Comparison of ENCODE assay signal across 9 cellular contexts in the genomic region with DNA sequence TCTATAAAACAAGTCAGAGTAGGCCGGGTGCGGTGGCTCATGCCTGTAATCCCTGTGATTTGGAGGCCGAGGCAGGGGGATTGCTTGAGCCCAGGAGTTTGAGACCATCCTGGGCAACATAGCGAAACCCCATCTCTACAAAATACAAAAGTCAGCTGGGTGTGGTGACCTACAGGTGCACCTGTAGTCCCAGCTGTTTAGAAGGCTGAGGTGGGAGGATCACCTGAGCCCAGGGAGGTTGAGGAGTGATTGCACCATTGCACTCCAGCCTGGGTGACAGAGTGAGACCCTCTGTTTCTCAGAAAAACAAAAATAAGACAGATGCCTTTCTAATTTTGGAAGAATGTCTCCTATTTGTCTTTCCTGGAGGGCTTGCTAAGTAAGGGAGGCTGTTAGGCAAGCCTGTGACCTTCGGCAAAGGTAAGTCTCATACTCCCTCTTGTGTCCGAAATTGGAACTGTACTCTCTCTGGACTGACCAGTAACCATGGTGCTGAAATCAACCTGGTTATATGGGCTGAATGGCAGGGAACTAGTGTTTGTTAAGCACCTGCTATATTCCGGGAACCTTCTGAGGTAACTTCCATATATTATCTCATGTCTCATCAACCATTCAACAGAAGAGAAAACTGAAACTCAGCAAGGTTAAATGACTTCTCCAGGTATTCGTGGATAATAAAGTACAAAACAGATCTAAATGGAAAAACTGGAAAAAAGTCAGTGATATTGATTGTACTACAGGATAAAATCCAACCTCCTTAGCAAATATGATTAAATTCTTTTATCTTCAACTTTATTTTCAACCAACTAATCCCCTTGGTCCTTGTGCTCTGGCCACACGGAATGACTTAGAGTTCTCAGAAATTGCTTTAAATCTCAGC. TPM values are rescaled to one million over a fixed set of nuclear protein-coding genes. Genes with fewer than 3 reads are reported as not detected.
A peak's percentile ranks its signal among the peaks of the same experiment; 100 is the strongest.
DNase-seq lines count a peak whose midpoint lies in the region; ATAC-seq and TF ChIP-seq lines count a peak whose summit lies in the region.
"Had no signal": no experiment of that assay in that cellular context is flagged by ENCODE, and none has a peak within 500 bp of the region (broad histone marks: within the 10 kb centered on the region; RNA-seq: fewer than 3 reads in every experiment).

No MANE protein-coding gene starts in this region.

- no peak overlapping the region for H3K27ac ChIP-seq in DND-41 (ENCODE audit: low read length)
- no peak overlapping the region for H3K27ac ChIP-seq in OCI-LY7 (ENCODE audit: low read depth, low read length, poor library complexity, severe bottlenecking)
- no peak overlapping the region for H3K27ac ChIP-seq in cardiac muscle cell
- no peak overlapping the region for H3K27ac ChIP-seq in psoas muscle

- H3K9me2 ChIP-seq in OCI-LY7 (ENCODE audit: insufficient read depth, low read length), result no peaks in the 10 kb centered on the region

- BruUV-seq in OCI-LY7 (replicated peaks; lab: Mats Ljungman, UMichigan), result no TSS peak

- no peaks in the 10 kb centered on the region for H3K9me3 Mint-ChIP-seq in activated naive CD4-positive, alpha-beta T cell treated with anti-CD3 and anti-CD28 coated beads, Interleukin-2, amount 50 U/mL, for 72 hours
- H3K9me3 Mint-ChIP-seq: dendritic cell treated with granulocyte-macrophage colony-stimulating factor and Interleukin-4, amounts not matched to agents 40 ng/mL and 50 ng/mL, for 4 days had no signal

- H3K9ac ChIP-seq in DND-41 (ENCODE audit: low read depth, low read length), result no peak overlapping the region

- ATAC-seq in DND-41 (ENCODE audit: insufficient read depth, low read depth) (peak; percentile 98), GM21576 (IDR thresholded peaks at IDR 0.05; ENCODE audit: unreplicated experiment) (peak; percentile 56), psoas muscle (peak; percentile 93 to 97 (median 95)), HG02938 (IDR thresholded peaks at IDR 0.05; ENCODE audit: unreplicated experiment) (no peak)
- peak; percentile 88 to 95 for ATAC-seq in activated naive CD4-positive, alpha-beta T cell treated with anti-CD3 and anti-CD28 coated beads, Interleukin-2, amount 50 U/mL, for 72 hours

- CTCF ChIA-PET in OCI-LY7 (lab: Charles Lee; ENCODE audit: unreplicated experiment), result interaction anchor here (0.6 to 1.0 kb wide), 2 partner anchors 105 to 159 kb away, joined by 3 read pairs; no protein-coding TSS in a partner anchor

- no peaks in the 10 kb centered on the region for H3K36me3 ChIP-seq in DND-41 (ENCODE audit: insufficient read depth, low read length)
- H3K36me3 ChIP-seq in OCI-LY7 (ENCODE audit: insufficient read depth, low read length), result no peaks in the 10 kb centered on the region
- H3K36me3 ChIP-seq in cardiac muscle cell, result no peaks in the 10 kb centered on the region
- H3K36me3 ChIP-seq in psoas muscle (ENCODE audit: insufficient read depth in 1 of 2, low read depth in 1 of 2), result no peaks in the 10 kb centered on the region

- POLR2A ChIA-PET in OCI-LY7 (lab: Charles Lee), result no interaction called here

- peak; percentile 69 for DNase-seq in DND-41
- DNase-seq in OCI-LY7 (ENCODE audit: low spot score), result peak; percentile 86
- DNase-seq in activated naive CD4-positive, alpha-beta T cell treated with anti-CD3 and anti-CD28 coated beads, Interleukin-2, amount 50 U/mL, for 72 hours (ENCODE audit: low spot score in 2 of 2), result peak in 1 of 2 donors; percentile 87
- DNase-seq in cardiac muscle cell (ENCODE audit: low read depth in 1 of 2, low spot score in 1 of 2), result peak; percentile 93 to 94
- DNase-seq in psoas muscle, result no peak

- TF ChIP-seq CTCF in DND-41 (IDR thresholded peaks at IDR 0.05; ENCODE audit: borderline replicate concordance, extremely low read depth, low read length, poor library complexity, severe bottlenecking), result peak; percentile 98
- peak; percentile 89 for TF ChIP-seq CTCF in LNCAP (IDR thresholded peaks at IDR 0.05)
- TF ChIP-seq CTCF in OCI-LY7 (conservative IDR thresholded peaks at IDR 0.05; ENCODE audit: low read length), result peak; percentile 96
- TF ChIP-seq CTCF in cardiac muscle cell (IDR thresholded peaks at IDR 0.05; ENCODE audit: low read depth, low read length), result peak; percentile 88
- TF ChIP-seq CTCF in psoas muscle (IDR thresholded peaks at IDR 0.05), result peak; percentile 93

- H3K27me3 ChIP-seq in DND-41 (ENCODE audit: insufficient read depth, low read length, poor library complexity), result peaks cover 2% of the 10 kb centered on the region
- H3K27me3 ChIP-seq in cardiac muscle cell, result no peaks in the 10 kb centered on the region
- H3K27me3 ChIP-seq in psoas muscle (ENCODE audit: insufficient read depth in 3 of 3, low read length in 2 of 3), result peaks cover 0 to 6% (median 2%) of the 10 kb centered on the region in 3 donors

- H3K79me2 ChIP-seq in DND-41 (ENCODE audit: insufficient read depth, low read length) (no peaks in the 10 kb centered on the region), OCI-LY7 (ENCODE audit: insufficient read depth, low read depth, low read length) (no peaks in the 10 kb centered on the region)

- no peak overlapping the region for H2AFZ ChIP-seq in DND-41 (ENCODE audit: low read depth, low read length)
- no peak overlapping the region for H2AFZ ChIP-seq in OCI-LY7 (ENCODE audit: low read length)

- H3K9me3 ChIP-seq in DND-41 (ENCODE audit: insufficient read depth, low read length, severe bottlenecking) (no peaks in the 10 kb centered on the region), OCI-LY7 (ENCODE audit: low read length) (no peaks in the 10 kb centered on the region), cardiac muscle cell (ENCODE audit: low read depth) (no peaks in the 10 kb centered on the region), psoas muscle (no peaks in the 10 kb centered on the region)

- intact Hi-C loops in OCI-LY7 (cut with micrococcal nuclease; ENCODE audit: unreplicated experiment) (loop anchor here (1.0 to 5.0 kb wide), 2 partner anchors 105 to 195 kb away; no protein-coding TSS in a partner anchor), psoas muscle (cut with DNase I) (loop anchor here (1.0 to 5.0 kb wide), 2 partner anchors 105 kb away; no protein-coding TSS in a partner anchor)

- H3K4me2 ChIP-seq in DND-41 (ENCODE audit: insufficient read depth, low read length), result no peak overlapping the region
- no peak overlapping the region for H3K4me2 ChIP-seq in OCI-LY7 (ENCODE audit: low read length)

- H4K20me1 ChIP-seq in DND-41 (ENCODE audit: insufficient read depth, low read length) (no peaks in the 10 kb centered on the region), OCI-LY7 (ENCODE audit: insufficient read depth, low read length) (no peaks in the 10 kb centered on the region)

- H3K4me3 ChIP-seq in DND-41 (ENCODE audit: low read depth in 1 of 2, low read length in 2 of 2) (no peak overlapping the region), OCI-LY7 (ENCODE audit: low read depth, low read length, poor library complexity, severe bottlenecking) (no peak overlapping the region), cardiac muscle cell (no peak overlapping the region), psoas muscle (no peak overlapping the region)

- 51 to 52% (median 52%) methylated on average over 9 of the region's 9 CpGs for WGBS in psoas muscle, 3 donors

- no peaks in the 10 kb centered on the region for H3K4me1 ChIP-seq in DND-41 (ENCODE audit: insufficient read depth, low read length)
- H3K4me1 ChIP-seq in OCI-LY7 (ENCODE audit: insufficient read depth, low read length, poor library complexity, severe bottlenecking), result no peaks in the 10 kb centered on the region
- no peaks in the 10 kb centered on the region for H3K4me1 ChIP-seq in cardiac muscle cell (ENCODE audit: low read depth)
- H3K4me1 ChIP-seq in psoas muscle, result no peaks in the 10 kb centered on the region

- H3K27ac Mint-ChIP-seq in activated naive CD4-positive, alpha-beta T cell treated with anti-CD3 and anti-CD28 coated beads, Interleukin-2, amount 50 U/mL, for 72 hours, result no peak overlapping the region
- H3K27ac Mint-ChIP-seq: dendritic cell treated with granulocyte-macrophage colony-stimulating factor and Interleukin-4, amounts not matched to agents 40 ng/mL and 50 ng/mL, for 4 days had no signal

- no peaks in the 10 kb centered on the region for H3K36me3 Mint-ChIP-seq in activated naive CD4-positive, alpha-beta T cell treated with anti-CD3 and anti-CD28 coated beads, Interleukin-2, amount 50 U/mL, for 72 hours

RNA-seq across cellular contexts. Expression of gene RAB3B, which starts 11.8 kb away (rescaled TPM):
- 0.03 and 0.05 TPM in 2 replicates for total RNA-seq in OCI-LY7 (2014; rRNA removed; shearing (Covaris generic))
- total RNA-seq in OCI-LY7 (2022) (not detected in 2 replicates), cardiac muscle cell (2.7 and 6.9 TPM in 2 replicates), psoas muscle (under 1 TPM in 1 of 4 donors, not detected in 3; 0.04 TPM)
- under 1 TPM; 0.08 to 0.34 TPM for total RNA-seq in activated naive CD4-positive, alpha-beta T cell treated with anti-CD3 and anti-CD28 coated beads, Interleukin-2, amount 50 U/mL, for 72 hours
- polyA plus RNA-seq in cardiac muscle cell (1.5 and 4.2 TPM in 2 replicates), psoas muscle (under 1 TPM in 1 of 3 donors, not detected in 2; under 0.01 TPM)

RNA-seq across cellular contexts. Expression of gene KTI12, which starts 31.3 kb away (rescaled TPM):
- 15.8 and 16.4 TPM in 2 replicates for total RNA-seq in OCI-LY7 (2014; rRNA removed; shearing (Covaris generic))
- total RNA-seq in OCI-LY7 (2022) (16.8 and 16.9 TPM in 2 replicates), cardiac muscle cell (6.2 and 11.9 TPM in 2 replicates), psoas muscle (1 to 10 TPM; 2.3 to 5.3 (median 4.4) TPM)
- 10 to 100 TPM; 12.2 to 12.3 TPM for total RNA-seq in activated naive CD4-positive, alpha-beta T cell treated with anti-CD3 and anti-CD28 coated beads, Interleukin-2, amount 50 U/mL, for 72 hours
- polyA plus RNA-seq in cardiac muscle cell (6.6 and 11.0 TPM in 2 replicates), psoas muscle (10 to 100 TPM in 2 of 3 donors, 1 to 10 TPM in 1; 6.5 to 12.9 (median 10.0) TPM)

RNA-seq across cellular contexts. Expression of gene TXNDC12, which starts 52.7 kb away (rescaled TPM):
- 26.6 and 28.5 TPM in 2 replicates for total RNA-seq in OCI-LY7 (2014; rRNA removed; shearing (Covaris generic))
- total RNA-seq in OCI-LY7 (2022), result 38.2 and 40.5 TPM in 2 replicates
- total RNA-seq in activated naive CD4-positive, alpha-beta T cell treated with anti-CD3 and anti-CD28 coated beads, Interleukin-2, amount 50 U/mL, for 72 hours, result 10 to 100 TPM; 42.8 to 45.0 TPM
- total RNA-seq in cardiac muscle cell, result 48.8 and 51.9 TPM in 2 replicates
- 58.0 and 62.4 TPM in 2 replicates for polyA plus RNA-seq in cardiac muscle cell
- 10 to 100 TPM; 11.6 to 18.9 (median 14.6) TPM for total RNA-seq in psoas muscle
- polyA plus RNA-seq in psoas muscle, result 10 to 100 TPM; 12.0 to 24.3 (median 18.1) TPM

RNA-seq across cellular contexts. Expression of gene BTF3L4, which starts 53.8 kb away (rescaled TPM):
- 25.5 and 27.4 TPM in 2 replicates for total RNA-seq in OCI-LY7 (2014; rRNA removed; shearing (Covaris generic))
- 47.6 and 49.0 TPM in 2 replicates for total RNA-seq in OCI-LY7 (2022)
- total RNA-seq in activated naive CD4-positive, alpha-beta T cell treated with anti-CD3 and anti-CD28 coated beads, Interleukin-2, amount 50 U/mL, for 72 hours, result 10 to 100 TPM; 28.8 to 29.9 TPM
- total RNA-seq in cardiac muscle cell, result 51.1 and 66.0 TPM in 2 replicates
- polyA plus RNA-seq in cardiac muscle cell, result 108 and 137 TPM in 2 replicates
- total RNA-seq in psoas muscle, result 10 to 100 TPM; 34.2 to 70.1 (median 55.5) TPM
- 10 to 100 TPM; 55.0 to 69.4 (median 57.6) TPM for polyA plus RNA-seq in psoas muscle

Comparison
In these comparisons a context has a peak if more than half of its experiments do, and no peak if none do; other contexts are left out.
1. DNase-seq: peak in DND-41 (single experiment), OCI-LY7 (single experiment) and cardiac muscle cell (2 of 2); none in psoas muscle (0 of 2).
2. Peak in every context shown above with its lines, with median percentiles within 50 percentile points of each other: CTCF ChIP-seq.